8 cellular contexts compared by ENCODE assay signal in genomic region chr2:219207884-219208740, GRCh38. TPM values are rescaled to one million over a fixed set of nuclear protein-coding genes. Genes with fewer than 3 reads are reported as not detected.
DNase-seq lines count a peak whose midpoint lies in the region; ATAC-seq, FAIRE-seq and TF ChIP-seq lines count a peak whose summit lies in the region.

No MANE protein-coding gene starts in this region.

- no peaks in the 10 kb centered on the region for H3K27me3 ChIP-seq in AG04450 (ENCODE audit: control insufficient read depth, insufficient read depth, low read length)
- no peaks in the 10 kb centered on the region for H3K27me3 ChIP-seq in HUES6 (ENCODE audit: control insufficient read depth, insufficient read depth, low read length)
- H3K27me3 ChIP-seq in K562 (ENCODE audit: control insufficient read depth in 2 of 2, insufficient read depth in 2 of 2, low read length in 2 of 2): no peaks in the 10 kb centered on the region

- POLR2A ChIA-PET in AG04450 (lab: Yijun Ruan, JAX) (interaction anchor here (0.5 to 3.6 kb wide), 6 partner anchors 10 to 181 kb away, joined by 3 to 37 read pairs (median 3); partner anchors contain the start of genes ABCB6, ANKZF1 and ATG9A), K562 (lab: Yijun Ruan, JAX) (interaction anchor here (1.2 to 1.4 kb wide), 2 partner anchors 9 to 71 kb away, joined by 4 to 6 read pairs; partner anchors contain the start of gene DNAJB2)

- peak overlapping the region; percentile 83 for H3K4me3 ChIP-seq in AG04450 (ENCODE audit: low read depth, low read length)
- H3K4me3 ChIP-seq in HUES6 (ENCODE audit: low read depth, low read length): no peak overlapping the region
- no peak overlapping the region for H3K4me3 ChIP-seq in K562

- no TSS peak for BruUV-seq in K562 (replicated peaks; lab: Mats Ljungman, UMichigan)

- H3K9me3 Mint-ChIP-seq in memory B cell: no peaks in the 10 kb centered on the region

- peak overlapping the region; percentile 82 for H3K4me3 Mint-ChIP-seq in memory B cell

- H3K4me2 ChIP-seq in K562 (ENCODE audit: insufficient read depth, low read length): peak overlapping the region; percentile 84; the same call in 1 of the 2 replicates

- no peaks in the 10 kb centered on the region for H3K36me3 Mint-ChIP-seq in memory B cell

- H3K9me3 ChIP-seq in AG04450 (ENCODE audit: control insufficient read depth, insufficient read depth, low read length) (no peaks in the 10 kb centered on the region; the same call in none of the 2 replicates), HUES6 (ENCODE audit: control insufficient read depth, insufficient read depth, low read depth, low read length) (0 out of 2 replicates have a peak, but pooled peaks cover 2% of the 10 kb centered on the region), K562 (replicated peaks; ENCODE audit: control insufficient read depth, insufficient read depth, low read depth, low read length) (0 out of 2 replicates have a peak, but pooled peaks cover 2% of the 10 kb centered on the region)

- no peaks in the 10 kb centered on the region for H3K9me1 ChIP-seq in K562 (ENCODE audit: control insufficient read depth, insufficient read depth, low read length)

- H4K20me1 ChIP-seq in K562 (replicated peaks; ENCODE audit: control insufficient read depth, insufficient read depth, low read length): peaks cover 11% of the 10 kb centered on the region; the same call in 1 of the 2 replicates

- 77% methylated on average over 13 of the region's 17 CpGs for WGBS in K562 (ENCODE audit: insufficient coverage, low coverage, missing lambda C conversion rate)

- peaks cover 8% of the 10 kb centered on the region for H3K4me1 ChIP-seq in HUES6 (ENCODE audit: control insufficient read depth, insufficient read depth, low read length)
- peaks cover 16 to 17% of the 10 kb centered on the region in 2 experiments; a peak in 4 of 5 replicates for H3K4me1 ChIP-seq in K562 (replicated peaks in 1 of 2; ENCODE audit: control insufficient read depth in 2 of 2, insufficient read depth in 2 of 2, low read length in 2 of 2)

- TF ChIP-seq CTCF in AG04450 (IDR thresholded peaks at IDR 0.05; ENCODE audit: low read depth, low read length): no peak
- no peak for TF ChIP-seq CTCF in K562 (IDR thresholded peaks at IDR 0.05 in 2 of 3, conservative IDR thresholded peaks at IDR 0.05 in 1 of 3; ENCODE audit: insufficient read depth in 2 of 3, low read depth in 1 of 3, low read length in 3 of 3)

- no peak for TF ChIP-seq POLR2A in K562 (conservative IDR thresholded peaks at IDR 0.05)

- no peak for FAIRE-seq in K562 (lab: Jason Lieb, UNC)

- H3K27me3 Mint-ChIP-seq in memory B cell: no peaks in the 10 kb centered on the region

- H3K9ac ChIP-seq in HUES6 (ENCODE audit: low read length): peak overlapping the region; percentile 1
- peak overlapping the region; percentile 38 to 93; a peak in 2 of 4 replicates for H3K9ac ChIP-seq in K562 (ENCODE audit: insufficient read depth in 1 of 2, low read depth in 2 of 2, low read length in 2 of 2)

- peaks cover 49% of the 10 kb centered on the region for H3K36me3 ChIP-seq in HUES6 (ENCODE audit: control insufficient read depth, insufficient read depth, low read length)
- peaks cover 52% of the 10 kb centered on the region; the same call in 2 of the 3 replicates for H3K36me3 ChIP-seq in K562 (ENCODE audit: control insufficient read depth, insufficient read depth, low read length)

- H2AFZ ChIP-seq in K562 (ENCODE audit: low read depth, low read length): no peak overlapping the region

- in situ Hi-C loops in K562 (cut with MboI): loop anchor here (5.0 kb wide), 1 partner anchor 36 kb away; the partner anchor contains the start of gene SLC23A3

- ATAC-seq in K562: no peak
- no peak for ATAC-seq in memory B cell (ENCODE audit: low read depth)
- no peak for ATAC-seq in HG03108 (IDR thresholded peaks at IDR 0.05; ENCODE audit: unreplicated experiment)
- ATAC-seq in GM18873 (IDR thresholded peaks at IDR 0.05; ENCODE audit: low FRiP score, unreplicated experiment): no peak
- ATAC-seq in HG02852 (IDR thresholded peaks at IDR 0.05; ENCODE audit: unreplicated experiment): no peak

- peak overlapping the region; percentile 39 for H3K27ac ChIP-seq in AG04450 (ENCODE audit: low read depth, low read length)
- no peak overlapping the region for H3K27ac ChIP-seq in HUES6 (ENCODE audit: low read depth, low read length)
- 0 out of 3 replicates have a peak overlapping the region, but pooled peaks have one; percentile 28 for H3K27ac ChIP-seq in K562 (ENCODE audit: extremely low read depth, low read depth, low read length)

- H3K79me2 ChIP-seq in K562 (ENCODE audit: control insufficient read depth, insufficient read depth, low read length): no peaks in the 10 kb centered on the region

- H3K27ac Mint-ChIP-seq in memory B cell: no peak overlapping the region

- DNase-seq in AG04450 (ENCODE audit: low read depth, low spot score) (no peak), K562 (ENCODE audit: extremely low read depth in 1 of 4, low spot score in 3 of 4) (no peak), memory B cell (ENCODE audit: low spot score in 2 of 2) (no peak), NCI-H1930 (lab: John Stamatoyannopoulos, UW) (no peak)

- no peak for TF ChIP-seq RAD21 in K562 (CRISPR knock-in tag; conservative IDR thresholded peaks at IDR 0.05 in 1 of 2, IDR thresholded peaks at IDR 0.05 in 1 of 2)

- no peak for TF ChIP-seq EP300 in K562 (IDR thresholded peaks at IDR 0.05; ENCODE audit: low read length)

- intact Hi-C loops in K562 (cut with micrococcal nuclease): loop anchor here (2.0 kb wide), 1 partner anchor 31 kb away; the partner anchor contains the start of gene CNPPD1

- peaks cover 19% of the 10 kb centered on the region for H3K4me1 Mint-ChIP-seq in memory B cell

- CTCF ChIA-PET in AG04450 (lab: Charles Lee) (interaction anchor here (0.8 to 2.6 kb wide), 3 partner anchors 37 to 87 kb away, joined by 4 to 9 read pairs (median 6); partner anchors contain the start of gene NHEJ1), K562 (lab: Yijun Ruan, JAX; ENCODE audit: low intra/inter-chr PET ratio) (no interaction called here)

RNA-seq across cellular contexts. Expression of gene ZFAND2B, which starts 1.5 kb away (rescaled TPM):
- polyA plus RNA-seq in AG04450 (2011; rRNA removed): 24.5 and 29.6 TPM in 2 replicates
- 18.3 and 33.2 TPM in 2 replicates for polyA minus RNA-seq in AG04450 (2011; rRNA and poly(A)+ RNA removed)
- 42.0 and 82.9 TPM in 2 replicates for total RNA-seq in K562 (2011; cell fraction: chromatin; rRNA removed; ENCODE audit: low replicate concordance)
- total RNA-seq in K562 (2011; cell fraction: nucleolus; rRNA removed): 50.0 and 55.0 TPM in 2 replicates
- total RNA-seq in K562 (2011; cell fraction: nucleoplasm; rRNA removed): 42.8 and 47.7 TPM in 2 replicates
- 29.8 and 37.3 TPM in 2 replicates for total RNA-seq in K562 (2014; rRNA removed)
- total RNA-seq in K562 (2014; rRNA removed; fragmentation: Illumina TruSeq; extraction: Trizol): 10.1 and 16.5 TPM in 2 replicates
- total RNA-seq in K562 (2015; rRNA removed; fragmentation: Illumina TruSeq; extraction: Trizol): 21.6 and 22.7 TPM in 2 replicates
- 28.2 and 31.4 TPM in 2 replicates for total RNA-seq in K562 (2021)
- 26.1 and 30.9 TPM in 2 replicates for polyA plus RNA-seq in K562 (2011; rRNA removed)
- 39.1 and 58.4 TPM in 2 replicates for polyA plus RNA-seq in K562 (2011; cell fraction: cytosol; rRNA removed)
- 115 and 124 TPM in 2 replicates for polyA plus RNA-seq in K562 (2011; cell fraction: nucleus; rRNA removed)
- polyA plus RNA-seq in K562 (2012): 24.2 and 33.2 TPM in 2 replicates
- 28.9 and 33.0 TPM in 2 replicates for polyA plus RNA-seq in K562 (2014; fragmentation: Illumina TruSeq; extraction: Trizol)
- 10 to 100 TPM in 1 of 2 experiments, 1 to 10 TPM in 1; 9.9 to 14.6 TPM for polyA plus RNA-seq in K562 (2014; fragmentation: Nextera tagmentation; extraction: Ambion mirVana)
- 26.0 and 33.3 TPM in 2 replicates for polyA plus RNA-seq in K562 (2014; rRNA removed)
- polyA minus RNA-seq in K562 (2011; rRNA and poly(A)+ RNA removed): 17.4 and 22.6 TPM in 2 replicates
- 9.4 and 20.1 TPM in 2 replicates for polyA minus RNA-seq in K562 (2011; cell fraction: cytosol; rRNA and poly(A)+ RNA removed)
- 21.3 and 28.5 TPM in 2 replicates for polyA minus RNA-seq in K562 (2011; cell fraction: nucleus; rRNA and poly(A)+ RNA removed)

RNA-seq across cellular contexts. Expression of gene ABCB6, which starts 10.6 kb away (rescaled TPM):
- polyA plus RNA-seq in AG04450 (2011; rRNA removed): 20.9 and 22.2 TPM in 2 replicates
- polyA minus RNA-seq in AG04450 (2011; rRNA and poly(A)+ RNA removed): 32.4 and 33.0 TPM in 2 replicates
- 152 and 339 TPM in 2 replicates for total RNA-seq in K562 (2011; cell fraction: chromatin; rRNA removed; ENCODE audit: low replicate concordance)
- total RNA-seq in K562 (2011; cell fraction: nucleolus; rRNA removed): 206 and 213 TPM in 2 replicates
- 157 and 183 TPM in 2 replicates for total RNA-seq in K562 (2011; cell fraction: nucleoplasm; rRNA removed)
- total RNA-seq in K562 (2014; rRNA removed): 19.1 and 25.7 TPM in 2 replicates
- 15.2 and 16.8 TPM in 2 replicates for total RNA-seq in K562 (2014; rRNA removed; fragmentation: Illumina TruSeq; extraction: Trizol)
- 11.9 and 12.0 TPM in 2 replicates for total RNA-seq in K562 (2015; rRNA removed; fragmentation: Illumina TruSeq; extraction: Trizol)
- total RNA-seq in K562 (2021): 29.2 and 31.6 TPM in 2 replicates
- 21.0 and 45.8 TPM in 2 replicates for polyA plus RNA-seq in K562 (2011; rRNA removed)
- 13.5 and 17.7 TPM in 2 replicates for polyA plus RNA-seq in K562 (2011; cell fraction: cytosol; rRNA removed)
- 163 and 210 TPM in 2 replicates for polyA plus RNA-seq in K562 (2011; cell fraction: nucleus; rRNA removed)
- polyA plus RNA-seq in K562 (2012): 20.2 and 32.7 TPM in 2 replicates
- 26.6 and 29.8 TPM in 2 replicates for polyA plus RNA-seq in K562 (2014; fragmentation: Illumina TruSeq; extraction: Trizol)
- 1 to 10 TPM; 3.7 to 8.1 TPM for polyA plus RNA-seq in K562 (2014; fragmentation: Nextera tagmentation; extraction: Ambion mirVana)
- 13.6 and 15.1 TPM in 2 replicates for polyA plus RNA-seq in K562 (2014; rRNA removed)
- 29.0 and 38.1 TPM in 2 replicates for polyA minus RNA-seq in K562 (2011; rRNA and poly(A)+ RNA removed)
- polyA minus RNA-seq in K562 (2011; cell fraction: cytosol; rRNA and poly(A)+ RNA removed): 13.9 and 14.4 TPM in 2 replicates
- polyA minus RNA-seq in K562 (2011; cell fraction: nucleus; rRNA and poly(A)+ RNA removed): 39.6 and 54.3 TPM in 2 replicates

RNA-seq across cellular contexts. Expression of gene ATG9A, which starts 21.3 kb away (rescaled TPM):
- polyA plus RNA-seq in AG04450 (2011; rRNA removed) (81.0 and 84.3 TPM in 2 replicates), K562 (2011; rRNA removed) (65.6 and 83.0 TPM in 2 replicates), K562 (2014; fragmentation: Illumina TruSeq; extraction: Trizol) (38.7 and 40.7 TPM in 2 replicates), K562 (2014; fragmentation: Nextera tagmentation; extraction: Ambion mirVana) (under 1 TPM; 0.25 to 0.60 TPM), K562 (2014; rRNA removed) (23.4 and 35.3 TPM in 2 replicates)
- 116 and 126 TPM in 2 replicates for polyA minus RNA-seq in AG04450 (2011; rRNA and poly(A)+ RNA removed)
- total RNA-seq in K562 (2011; cell fraction: chromatin; rRNA removed; ENCODE audit: low replicate concordance): 103 and 236 TPM in 2 replicates
- total RNA-seq in K562 (2011; cell fraction: nucleolus; rRNA removed): 186 and 188 TPM in 2 replicates
- 134 and 137 TPM in 2 replicates for total RNA-seq in K562 (2011; cell fraction: nucleoplasm; rRNA removed)
- total RNA-seq in K562 (2014; rRNA removed) (23.5 and 36.3 TPM in 2 replicates), K562 (2014; rRNA removed; fragmentation: Illumina TruSeq; extraction: Trizol) (21.0 and 21.9 TPM in 2 replicates), K562 (2015; rRNA removed; fragmentation: Illumina TruSeq; extraction: Trizol) (13.9 and 19.3 TPM in 2 replicates), K562 (2021) (47.9 and 54.5 TPM in 2 replicates)
- polyA plus RNA-seq in K562 (2011; cell fraction: cytosol; rRNA removed): 74.6 and 91.3 TPM in 2 replicates
- 134 and 138 TPM in 2 replicates for polyA plus RNA-seq in K562 (2011; cell fraction: nucleus; rRNA removed)
- polyA plus RNA-seq in K562 (2012): 32.0 and 41.1 TPM in 2 replicates
- polyA minus RNA-seq in K562 (2011; rRNA and poly(A)+ RNA removed): 62.1 and 74.2 TPM in 2 replicates
- polyA minus RNA-seq in K562 (2011; cell fraction: cytosol; rRNA and poly(A)+ RNA removed): 54.0 and 62.6 TPM in 2 replicates
- polyA minus RNA-seq in K562 (2011; cell fraction: nucleus; rRNA and poly(A)+ RNA removed): 43.6 and 60.1 TPM in 2 replicates

RNA-seq across cellular contexts. Expression of gene ANKZF1, which starts 21.5 kb away (rescaled TPM):
- 20.3 and 22.0 TPM in 2 replicates for polyA plus RNA-seq in AG04450 (2011; rRNA removed)
- polyA minus RNA-seq in AG04450 (2011; rRNA and poly(A)+ RNA removed): 18.2 and 21.1 TPM in 2 replicates
- 371 and 457 TPM in 2 replicates for total RNA-seq in K562 (2011; cell fraction: chromatin; rRNA removed; ENCODE audit: low replicate concordance)
- 226 and 229 TPM in 2 replicates for total RNA-seq in K562 (2011; cell fraction: nucleolus; rRNA removed)
- 275 and 286 TPM in 2 replicates for total RNA-seq in K562 (2011; cell fraction: nucleoplasm; rRNA removed)
- total RNA-seq in K562 (2014; rRNA removed): 40.7 and 41.5 TPM in 2 replicates
- total RNA-seq in K562 (2014; rRNA removed; fragmentation: Illumina TruSeq; extraction: Trizol): 22.5 and 26.3 TPM in 2 replicates
- total RNA-seq in K562 (2015; rRNA removed; fragmentation: Illumina TruSeq; extraction: Trizol): 21.6 and 21.8 TPM in 2 replicates
- total RNA-seq in K562 (2021): 36.3 and 43.5 TPM in 2 replicates
- polyA plus RNA-seq in K562 (2011; rRNA removed): 47.0 and 86.3 TPM in 2 replicates
- polyA plus RNA-seq in K562 (2011; cell fraction: cytosol; rRNA removed): 23.4 and 30.6 TPM in 2 replicates
- 325 and 530 TPM in 2 replicates for polyA plus RNA-seq in K562 (2011; cell fraction: nucleus; rRNA removed)
- polyA plus RNA-seq in K562 (2012): 24.3 and 51.1 TPM in 2 replicates
- 29.2 and 31.0 TPM in 2 replicates for polyA plus RNA-seq in K562 (2014; fragmentation: Illumina TruSeq; extraction: Trizol)
- polyA plus RNA-seq in K562 (2014; fragmentation: Nextera tagmentation; extraction: Ambion mirVana): 1 to 10 TPM; 3.1 to 3.9 TPM
- 49.0 and 60.6 TPM in 2 replicates for polyA plus RNA-seq in K562 (2014; rRNA removed)
- 28.8 and 55.2 TPM in 2 replicates for polyA minus RNA-seq in K562 (2011; rRNA and poly(A)+ RNA removed)
- polyA minus RNA-seq in K562 (2011; cell fraction: cytosol; rRNA and poly(A)+ RNA removed): 16.7 and 20.6 TPM in 2 replicates
- 81.3 and 167 TPM in 2 replicates for polyA minus RNA-seq in K562 (2011; cell fraction: nucleus; rRNA and poly(A)+ RNA removed)

RNA-seq across cellular contexts. Expression of gene RETREG2, which starts 30.0 kb away (rescaled TPM):
- polyA plus RNA-seq in AG04450 (2011; rRNA removed) (71.7 and 78.7 TPM in 2 replicates), K562 (2011; rRNA removed) (40.1 and 40.6 TPM in 2 replicates), K562 (2014; fragmentation: Illumina TruSeq; extraction: Trizol) (20.5 and 22.1 TPM in 2 replicates), K562 (2014; fragmentation: Nextera tagmentation; extraction: Ambion mirVana) (10 to 100 TPM in 1 of 2 experiments, 1 to 10 TPM in 1; 4.9 to 22.6 TPM), K562 (2014; rRNA removed) (18.7 and 19.2 TPM in 2 replicates)
- polyA minus RNA-seq in AG04450 (2011; rRNA and poly(A)+ RNA removed): 97.0 and 122 TPM in 2 replicates
- total RNA-seq in K562 (2011; cell fraction: chromatin; rRNA removed; ENCODE audit: low replicate concordance): 69.1 and 138 TPM in 2 replicates
- total RNA-seq in K562 (2011; cell fraction: nucleolus; rRNA removed): 103 and 107 TPM in 2 replicates
- total RNA-seq in K562 (2011; cell fraction: nucleoplasm; rRNA removed): 90.0 and 101 TPM in 2 replicates
- total RNA-seq in K562 (2014; rRNA removed) (19.2 and 19.9 TPM in 2 replicates), K562 (2014; rRNA removed; fragmentation: Illumina TruSeq; extraction: Trizol) (13.2 and 16.0 TPM in 2 replicates), K562 (2015; rRNA removed; fragmentation: Illumina TruSeq; extraction: Trizol) (18.5 and 19.2 TPM in 2 replicates), K562 (2021) (32.1 TPM in 2 replicates)
- polyA plus RNA-seq in K562 (2011; cell fraction: cytosol; rRNA removed): 39.4 and 45.9 TPM in 2 replicates
- 94.6 and 99.4 TPM in 2 replicates for polyA plus RNA-seq in K562 (2011; cell fraction: nucleus; rRNA removed)
- polyA plus RNA-seq in K562 (2012): 23.0 and 32.5 TPM in 2 replicates
- polyA minus RNA-seq in K562 (2011; rRNA and poly(A)+ RNA removed): 35.8 and 54.1 TPM in 2 replicates
- 18.1 and 28.9 TPM in 2 replicates for polyA minus RNA-seq in K562 (2011; cell fraction: cytosol; rRNA and poly(A)+ RNA removed)
- polyA minus RNA-seq in K562 (2011; cell fraction: nucleus; rRNA and poly(A)+ RNA removed): 38.9 and 61.0 TPM in 2 replicates
